ENCODE assay signal across 29 cellular contexts in the genomic region with DNA sequence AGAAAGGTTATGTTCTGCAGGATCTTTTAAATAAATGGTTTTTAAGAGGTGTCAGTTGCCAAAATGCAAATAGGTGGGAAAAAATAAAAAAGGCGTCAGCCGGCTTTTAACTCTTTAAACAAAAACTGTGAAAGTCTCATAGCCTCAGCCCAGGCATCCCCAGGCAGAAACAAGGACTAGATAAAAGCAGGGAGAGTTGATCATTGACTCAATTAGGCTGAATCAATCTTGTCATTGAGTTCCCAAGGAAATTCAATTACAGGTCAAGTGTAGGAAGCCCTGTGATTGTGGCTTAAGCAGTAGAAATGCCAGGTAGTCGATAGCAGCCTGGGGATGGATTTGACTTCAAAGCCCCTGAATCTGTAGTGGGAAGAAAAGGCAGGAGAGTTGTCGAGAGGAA. TPM values are rescaled to one million over a fixed set of nuclear protein-coding genes. Genes with fewer than 3 reads are reported as not detected.
"Had no signal": no experiment of that assay in that cellular context is flagged by ENCODE, and none has a peak within 500 bp of the region (broad histone marks: within the 10 kb centered on the region; RNA-seq: fewer than 3 reads in every experiment).

No MANE protein-coding gene starts in this region.

- DNase-seq: stimulated activated CD4-positive, alpha-beta T cell treated with anti-CD3 and anti-CD28 coated beads, Interleukin-2, amount 100 ng/mL, for 48 hours; stimulated activated CD4-positive, alpha-beta T cell treated with anti-CD3 and anti-CD28 coated beads, Interleukin-4, amount 100 ng/mL, for 1 hour; stimulated activated CD4-positive, alpha-beta T cell treated with anti-CD3 and anti-CD28 coated beads, Interleukin-4, amount 100 ng/mL, for 24 hours; stimulated activated CD4-positive, alpha-beta T cell treated with anti-CD3 and anti-CD28 coated beads, Interleukin-4, amount 100 ng/mL, for 4 hours; stimulated activated CD8-positive, alpha-beta memory T cell treated with anti-CD3 and anti-CD28 coated beads, Interleukin-4, amount 100 ng/mL, for 48 hours; stimulated activated naive B cell treated with anti-CD40 and anti-IgM and Interleukin-4, amounts not matched to agents 10 μg/mL and 1 μg/mL and 100 μg/mL, for 72 hours; stimulated activated naive CD4-positive, alpha-beta T cell; stimulated activated naive CD4-positive, alpha-beta T cell treated with Interleukin-2 at 50 U/mL for 16 hours; stimulated activated naive CD8-positive, alpha-beta T cell treated with anti-CD3 and anti-CD28 coated beads, Interleukin-15, amount 100 ng/mL, for 72 hours; stimulated activated naive CD8-positive, alpha-beta T cell treated with anti-CD3 and anti-CD28 coated beads, Interleukin-15, Interleukin-2, amounts not matched to agents 100 U/mL and 50 U/mL, for 24 hours; stomach; testis; thyroid gland; tibial artery; transverse colon; trophoblast cell; upper lobe of left lung; upper lobe of right lung; uterus had no signal

- H3K36me3 ChIP-seq: stomach, suprapubic skin, thoracic aorta, thyroid gland, tibial artery, tibial nerve, transverse colon, upper lobe of left lung, upper lobe of right lung, uterus, vagina had no signal

- H3K4me1 ChIP-seq: stomach, testis, thyroid gland, tibial artery, tibial nerve, upper lobe of left lung, upper lobe of right lung, uterus, vagina had no signal

- H3K36me3 Mint-ChIP-seq: stimulated activated effector memory CD8-positive, alpha-beta T cell treated with anti-CD3 and anti-CD28 coated beads, Interleukin-12 subunit alpha, Interleukin-12 subunit beta, amount 100 ng/mL, for 72 hours; type B pancreatic cell had no signal

- H3K27ac Mint-ChIP-seq: stimulated activated effector memory CD8-positive, alpha-beta T cell treated with anti-CD3 and anti-CD28 coated beads, Interleukin-12 subunit alpha, Interleukin-12 subunit beta, amount 100 ng/mL, for 72 hours; stimulated activated memory B cell treated with anti-CD40 and anti-IgM and Interleukin-4, amounts not matched to agents 10 μg/mL and 1 μg/mL and 100 μg/mL, for 72 hours; stimulated activated naive B cell treated with anti-CD40 and anti-IgM and Interleukin-4, amounts not matched to agents 10 μg/mL and 1 μg/mL and 100 μg/mL, for 72 hours; stimulated activated naive CD8-positive, alpha-beta T cell treated with anti-CD3 and anti-CD28 coated beads, Interleukin-15, Interleukin-2, amounts not matched to agents 100 ng/mL and 50 ng/mL, for 24 hours; type B pancreatic cell had no signal

- H3K27me3 ChIP-seq: suprapubic skin, testis, thyroid gland, transverse colon, upper lobe of left lung, upper lobe of right lung, uterus, vagina had no signal

- H3K27ac ChIP-seq: stomach, suprapubic skin, testis, thoracic aorta, thyroid gland, tibial artery, tibial nerve, transverse colon, upper lobe of left lung, upper lobe of right lung, uterus, vagina had no signal

- H3K4me3 Mint-ChIP-seq: stimulated activated effector memory CD8-positive, alpha-beta T cell treated with anti-CD3 and anti-CD28 coated beads, Interleukin-12 subunit alpha, Interleukin-12 subunit beta, amount 100 ng/mL, for 72 hours; stimulated activated memory B cell treated with anti-CD40 and anti-IgM and Interleukin-4, amounts not matched to agents 10 μg/mL and 1 μg/mL and 100 μg/mL, for 72 hours; stimulated activated naive B cell treated with anti-CD40 and anti-IgM and Interleukin-4, amounts not matched to agents 10 μg/mL and 1 μg/mL and 100 μg/mL, for 72 hours; stimulated activated naive CD8-positive, alpha-beta T cell treated with anti-CD3 and anti-CD28 coated beads, Interleukin-15, amount 100 ng/mL, for 72 hours; stimulated activated naive CD8-positive, alpha-beta T cell treated with anti-CD3 and anti-CD28 coated beads, Interleukin-15, Interleukin-2, amounts not matched to agents 100 ng/mL and 50 ng/mL, for 24 hours; type B pancreatic cell had no signal

- H3K4me3 ChIP-seq: stomach, suprapubic skin, testis, thoracic aorta, thyroid gland, tibial artery, tibial nerve, transverse colon, upper lobe of left lung, upper lobe of right lung, uterus, vagina had no signal

- H3K9me3 ChIP-seq: testis, thyroid gland, uterus, vagina had no signal

- H3K4me1 Mint-ChIP-seq: stimulated activated effector memory CD8-positive, alpha-beta T cell treated with anti-CD3 and anti-CD28 coated beads, Interleukin-12 subunit alpha, Interleukin-12 subunit beta, amount 100 ng/mL, for 72 hours; stimulated activated memory B cell treated with anti-CD40 and anti-IgM and Interleukin-4, amounts not matched to agents 10 μg/mL and 1 μg/mL and 100 μg/mL, for 72 hours; stimulated activated naive B cell treated with anti-CD40 and anti-IgM and Interleukin-4, amounts not matched to agents 10 μg/mL and 1 μg/mL and 100 μg/mL, for 72 hours; stimulated activated naive CD8-positive, alpha-beta T cell treated with anti-CD3 and anti-CD28 coated beads, Interleukin-15, amount 100 ng/mL, for 72 hours had no signal

RNA-seq across cellular contexts. Expression of a gene that starts 30.8 kb away (rescaled TPM):
- total RNA-seq: stomach, subcutaneous adipose tissue, suprapubic skin, thoracic aorta, thyroid gland, urinary bladder, vagina had no signal
- polyA plus RNA-seq: urinary bladder had no signal

RNA-seq across cellular contexts. Expression of a gene that starts 42.0 kb away (rescaled TPM):
- total RNA-seq: thoracic aorta had no signal
